In the genomic region with DNA sequence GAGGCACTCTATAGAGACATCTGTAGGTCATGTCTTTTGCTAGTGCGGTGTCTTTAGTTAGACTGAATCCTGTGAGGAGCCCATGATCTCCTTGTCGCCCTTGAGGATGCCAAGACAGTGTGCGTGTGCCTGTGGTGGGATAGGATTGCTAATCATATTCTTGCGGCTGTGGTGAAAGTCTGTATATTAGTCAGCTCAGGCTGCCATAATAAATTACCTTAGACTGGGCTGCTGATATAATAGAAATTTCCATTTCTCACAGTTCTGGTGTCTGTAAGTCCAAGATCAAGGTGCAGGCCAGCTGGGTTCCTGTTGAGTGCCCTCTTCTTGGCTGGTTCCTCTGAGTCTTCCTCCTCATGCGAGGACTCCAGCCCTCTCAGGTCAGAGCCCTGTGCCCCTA, we compare ENCODE assay signal across 1 cellular context.
TF ChIP-seq lines count a peak whose summit lies in the region.

No MANE protein-coding gene starts in this region.

TF ChIP-seq in SK-N-SH treated with all-trans-retinoic acid at 6 μM for 48 hours, 23 proteins besides CTCF, POLR2A, EP300 and RAD21 (continued from another document):
- TF ChIP-seq, protein P1, sequence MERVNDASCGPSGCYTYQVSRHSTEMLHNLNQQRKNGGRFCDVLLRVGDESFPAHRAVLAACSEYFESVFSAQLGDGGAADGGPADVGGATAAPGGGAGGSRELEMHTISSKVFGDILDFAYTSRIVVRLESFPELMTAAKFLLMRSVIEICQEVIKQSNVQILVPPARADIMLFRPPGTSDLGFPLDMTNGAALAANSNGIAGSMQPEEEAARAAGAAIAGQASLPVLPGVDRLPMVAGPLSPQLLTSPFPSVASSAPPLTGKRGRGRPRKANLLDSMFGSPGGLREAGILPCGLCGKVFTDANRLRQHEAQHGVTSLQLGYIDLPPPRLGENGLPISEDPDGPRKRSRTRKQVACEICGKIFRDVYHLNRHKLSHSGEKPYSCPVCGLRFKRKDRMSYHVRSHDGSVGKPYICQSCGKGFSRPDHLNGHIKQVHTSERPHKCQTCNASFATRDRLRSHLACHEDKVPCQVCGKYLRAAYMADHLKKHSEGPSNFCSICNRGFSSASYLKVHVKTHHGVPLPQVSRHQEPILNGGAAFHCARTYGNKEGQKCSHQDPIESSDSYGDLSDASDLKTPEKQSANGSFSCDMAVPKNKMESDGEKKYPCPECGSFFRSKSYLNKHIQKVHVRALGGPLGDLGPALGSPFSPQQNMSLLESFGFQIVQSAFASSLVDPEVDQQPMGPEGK (CRISPR knock-in tag; IDR thresholded peaks at IDR 0.05; ENCODE audit: borderline replicate concordance): no peak
- TF ChIP-seq ZNF8 (CRISPR knock-in tag; IDR thresholded peaks at IDR 0.05) (no peak), ISL1 (CRISPR knock-in tag; IDR thresholded peaks at IDR 0.05) (no peak)
- TF ChIP-seq, protein P2, sequence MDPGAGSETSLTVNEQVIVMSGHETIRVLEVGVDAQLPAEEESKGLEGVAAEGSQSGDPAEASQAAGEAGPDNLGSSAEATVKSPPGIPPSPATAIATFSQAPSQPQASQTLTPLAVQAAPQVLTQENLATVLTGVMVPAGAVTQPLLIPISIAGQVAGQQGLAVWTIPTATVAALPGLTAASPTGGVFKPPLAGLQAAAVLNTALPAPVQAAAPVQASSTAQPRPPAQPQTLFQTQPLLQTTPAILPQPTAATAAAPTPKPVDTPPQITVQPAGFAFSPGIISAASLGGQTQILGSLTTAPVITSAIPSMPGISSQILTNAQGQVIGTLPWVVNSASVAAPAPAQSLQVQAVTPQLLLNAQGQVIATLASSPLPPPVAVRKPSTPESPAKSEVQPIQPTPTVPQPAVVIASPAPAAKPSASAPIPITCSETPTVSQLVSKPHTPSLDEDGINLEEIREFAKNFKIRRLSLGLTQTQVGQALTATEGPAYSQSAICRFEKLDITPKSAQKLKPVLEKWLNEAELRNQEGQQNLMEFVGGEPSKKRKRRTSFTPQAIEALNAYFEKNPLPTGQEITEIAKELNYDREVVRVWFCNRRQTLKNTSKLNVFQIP (CRISPR knock-in tag; IDR thresholded peaks at IDR 0.05; ENCODE audit: borderline replicate concordance, low read depth): no peak
